16 cellular contexts compared by ENCODE assay signal in genomic region chr21:34813266-34813886, GRCh38.
A peak's percentile ranks its signal among the peaks of the same experiment; 100 is the strongest.
DNase-seq lines count a peak whose midpoint lies in the region; ATAC-seq, FAIRE-seq and TF ChIP-seq lines count a peak whose summit lies in the region.
"Had no signal": no experiment of that assay in that cellular context is flagged by ENCODE, and none has a peak within 500 bp of the region (broad histone marks: within the 10 kb centered on the region; RNA-seq: fewer than 3 reads in every experiment).

No MANE protein-coding gene starts in this region.

- no peak for ATAC-seq in HepG2
- no peak for ATAC-seq in right lobe of liver
- ATAC-seq in activated naive CD8-positive, alpha-beta T cell treated with anti-CD3 and anti-CD28 coated beads, Interleukin-2, amount 50 U/mL, for 24 hours: peak; percentile 57
- no peak for ATAC-seq in omental fat pad (ENCODE audit: low FRiP score)
- ATAC-seq: activated T-cell treated with anti-CD3 and anti-CD28 coated beads, Interleukin-2, amount 50 U/mL, for 72 hours had no signal

- H3K4me3 ChIP-seq in HepG2 (replicated peaks in 1 of 3; ENCODE audit: insufficient read depth in 1 of 3, low read depth in 2 of 3, low read length in 3 of 3) (no peak overlapping the region), right lobe of liver (no peak overlapping the region), fibroblast of the aortic adventitia (ENCODE audit: low read depth, low read length) (no peak overlapping the region)
- H3K4me3 ChIP-seq: left ventricle myocardium inferior had no signal

- no peaks in the 10 kb centered on the region for H3K9me3 Mint-ChIP-seq in activated naive CD8-positive, alpha-beta T cell treated with anti-CD3 and anti-CD28 coated beads, Interleukin-2, amount 50 U/mL, for 24 hours
- H3K9me3 Mint-ChIP-seq in activated T-helper 2 cell treated with anti-CD3 and anti-CD28 coated beads, Interferon-gamma antibody, Interleukin-2, Interleukin-4, amounts not matched to agents 10 μg/mL and 5 μg/mL and 100 μg/mL, durations not matched to agents 14 hours and 24 hours and 36 hours: no peaks in the 10 kb centered on the region
- no peaks in the 10 kb centered on the region for H3K9me3 Mint-ChIP-seq in Calu3 (ENCODE audit: low read depth, unreplicated experiment)
- H3K9me3 Mint-ChIP-seq: activated T-cell treated with anti-CD3 and anti-CD28 coated beads, Interleukin-2, amount 50 U/mL, for 72 hours; IgD-negative memory B cell had no signal

- DNase-seq in HepG2 (ENCODE audit: low spot score) (no peak), right lobe of liver (no peak), fibroblast of the aortic adventitia (ENCODE audit: low read depth) (peak; percentile 51), omental fat pad (ENCODE audit: low spot score) (no peak), Calu3 (no peak)
- DNase-seq in activated naive CD8-positive, alpha-beta T cell treated with anti-CD3 and anti-CD28 coated beads, Interleukin-2, amount 50 U/mL, for 24 hours: no peak
- no peak for DNase-seq in activated T-helper 2 cell treated with anti-CD3 and anti-CD28 coated beads, Interferon-gamma antibody, Interleukin-2, Interleukin-4, amounts not matched to agents 10 μg/mL and 5 μg/mL and 100 μg/mL, durations not matched to agents 14 hours and 24 hours and 36 hours (ENCODE audit: low spot score)
- no peak for DNase-seq in activated CD4-positive, CD25-positive, alpha-beta regulatory T cell (lab: John Stamatoyannopoulos, UW)
- DNase-seq: activated T-cell treated with anti-CD3 and anti-CD28 coated beads, Interleukin-2, amount 50 U/mL, for 72 hours; cerebellar nuclear complex; left ventricle myocardium inferior; NCI-H2081; nucleus accumbens; RPMI8226; WERI-Rb-1 had no signal

- peaks cover 75% of the 10 kb centered on the region for H3K4me1 ChIP-seq in HepG2 (ENCODE audit: insufficient read depth, low read length)
- peaks cover 0 to 9% (median 0%) of the 10 kb centered on the region in 4 donors for H3K4me1 ChIP-seq in right lobe of liver
- H3K4me1 ChIP-seq: left ventricle myocardium inferior had no signal

- H3K27ac ChIP-seq in HepG2 (ENCODE audit: extremely low read length, insufficient read depth, low read length) (peak overlapping the region; percentile 37), right lobe of liver (no peak overlapping the region)
- H3K27ac ChIP-seq: left ventricle myocardium inferior, WERI-Rb-1 had no signal

- H3K9me3 ChIP-seq in HepG2 (ENCODE audit: low read length): no peaks in the 10 kb centered on the region
- H3K9me3 ChIP-seq in right lobe of liver: no peaks in the 10 kb centered on the region
- H3K9me3 ChIP-seq: left ventricle myocardium inferior had no signal

- H3K4me3 Mint-ChIP-seq in activated naive CD8-positive, alpha-beta T cell treated with anti-CD3 and anti-CD28 coated beads, Interleukin-2, amount 50 U/mL, for 24 hours: no peak overlapping the region
- no peak overlapping the region for H3K4me3 Mint-ChIP-seq in activated T-helper 2 cell treated with anti-CD3 and anti-CD28 coated beads, Interferon-gamma antibody, Interleukin-2, Interleukin-4, amounts not matched to agents 10 μg/mL and 5 μg/mL and 100 μg/mL, durations not matched to agents 14 hours and 24 hours and 36 hours (ENCODE audit: low read depth)
- H3K4me3 Mint-ChIP-seq in Calu3 (ENCODE audit: low read depth, unreplicated experiment): no peak overlapping the region
- H3K4me3 Mint-ChIP-seq: activated T-cell treated with anti-CD3 and anti-CD28 coated beads, Interleukin-2, amount 50 U/mL, for 72 hours; IgD-negative memory B cell had no signal

- TF ChIP-seq POLR2A in HepG2 (IDR thresholded peaks at IDR 0.05; ENCODE audit: insufficient read depth in 1 of 2, low read depth in 2 of 2, low read length in 2 of 2) (no peak), right lobe of liver (IDR thresholded peaks at IDR 0.05) (no peak)

- H2AFZ ChIP-seq in HepG2 (ENCODE audit: low read length): no peak overlapping the region

- peaks cover 54% of the 10 kb centered on the region for H3K36me3 Mint-ChIP-seq in activated naive CD8-positive, alpha-beta T cell treated with anti-CD3 and anti-CD28 coated beads, Interleukin-2, amount 50 U/mL, for 24 hours (ENCODE audit: low read depth)
- H3K36me3 Mint-ChIP-seq in activated T-helper 2 cell treated with anti-CD3 and anti-CD28 coated beads, Interferon-gamma antibody, Interleukin-2, Interleukin-4, amounts not matched to agents 10 μg/mL and 5 μg/mL and 100 μg/mL, durations not matched to agents 14 hours and 24 hours and 36 hours (ENCODE audit: low read depth): peaks cover 97% of the 10 kb centered on the region
- peaks cover 53% of the 10 kb centered on the region for H3K36me3 Mint-ChIP-seq in Calu3 (ENCODE audit: insufficient read depth, unreplicated experiment)

- no peaks in the 10 kb centered on the region for H3K79me2 ChIP-seq in HepG2 (ENCODE audit: insufficient read depth, low read length)

- POLR2A ChIA-PET in HepG2 (lab: Yijun Ruan, JAX): interaction anchor here (1.4 to 2.1 kb wide), 3 partner anchors 13 to 75 kb away, joined by 4 to 8 read pairs (median 6); no protein-coding TSS in a partner anchor

- H3K36me3 ChIP-seq in HepG2 (replicated peaks in 1 of 2; ENCODE audit: control insufficient read depth in 1 of 2, insufficient read depth in 2 of 2, low read length in 2 of 2): peaks cover 8 to 28% of the 10 kb centered on the region in 2 experiments; a peak in 4 of 5 replicates
- no peaks in the 10 kb centered on the region for H3K36me3 ChIP-seq in right lobe of liver
- H3K36me3 ChIP-seq: left ventricle myocardium inferior, WERI-Rb-1 had no signal

- FAIRE-seq in HepG2 (lab: Jason Lieb, UNC): no peak

- no peak for TF ChIP-seq RAD21 in HepG2 (CRISPR knock-in tag; IDR thresholded peaks at IDR 0.05)

- no peak for TF ChIP-seq EP300 in HepG2 (IDR thresholded peaks at IDR 0.05; ENCODE audit: low read depth in 2 of 2, low read length in 2 of 2)
- no peak for TF ChIP-seq EP300 in HepG2 (CRISPR knock-in tag; IDR thresholded peaks at IDR 0.05; ENCODE audit: borderline replicate concordance)

- peaks cover 69% of the 10 kb centered on the region for H3K4me1 Mint-ChIP-seq in activated naive CD8-positive, alpha-beta T cell treated with anti-CD3 and anti-CD28 coated beads, Interleukin-2, amount 50 U/mL, for 24 hours
- H3K4me1 Mint-ChIP-seq in activated T-helper 2 cell treated with anti-CD3 and anti-CD28 coated beads, Interferon-gamma antibody, Interleukin-2, Interleukin-4, amounts not matched to agents 10 μg/mL and 5 μg/mL and 100 μg/mL, durations not matched to agents 14 hours and 24 hours and 36 hours (ENCODE audit: low read depth): peaks cover 55% of the 10 kb centered on the region
- peaks cover 41% of the 10 kb centered on the region for H3K4me1 Mint-ChIP-seq in Calu3 (ENCODE audit: low read depth, unreplicated experiment)

- 98% methylated on average over 9 of the region's 10 CpGs for WGBS in HepG2 (ENCODE audit: low lambda C conversion rate)
- 87% methylated on average over 5 of the region's 10 CpGs for WGBS in right lobe of liver (ENCODE audit: insufficient coverage, low coverage, low lambda C conversion rate, missing lambda C conversion rate)

- no peaks in the 10 kb centered on the region for H4K20me1 ChIP-seq in HepG2 (ENCODE audit: insufficient read depth, low read length)

- intact Hi-C loops in HepG2 (cut with micrococcal nuclease; ENCODE audit: unreplicated experiment) (no loop called here), right lobe of liver (cut with DNase I) (no loop called here), Calu3 (cut with micrococcal nuclease; ENCODE audit: unreplicated experiment) (no loop called here)
- intact Hi-C loops in activated T-helper 2 cell treated with anti-CD3 and anti-CD28 coated beads, Interferon-gamma antibody, Interleukin-2, Interleukin-4, amounts not matched to agents 10 μg/mL and 5 μg/mL and 100 μg/mL, durations not matched to agents 14 hours and 24 hours and 36 hours (cut with micrococcal nuclease): no loop called here

- no peaks in the 10 kb centered on the region for H3K27me3 Mint-ChIP-seq in activated naive CD8-positive, alpha-beta T cell treated with anti-CD3 and anti-CD28 coated beads, Interleukin-2, amount 50 U/mL, for 24 hours
- no peaks in the 10 kb centered on the region for H3K27me3 Mint-ChIP-seq in activated T-helper 2 cell treated with anti-CD3 and anti-CD28 coated beads, Interferon-gamma antibody, Interleukin-2, Interleukin-4, amounts not matched to agents 10 μg/mL and 5 μg/mL and 100 μg/mL, durations not matched to agents 14 hours and 24 hours and 36 hours (ENCODE audit: low read depth)
- H3K27me3 Mint-ChIP-seq in Calu3 (ENCODE audit: unreplicated experiment): no peaks in the 10 kb centered on the region
- H3K27me3 Mint-ChIP-seq: IgD-negative memory B cell had no signal

- no TSS peak for BruUV-seq in HepG2 (replicated peaks; lab: Mats Ljungman, UMichigan)
- BruUV-seq in Calu3 (replicated peaks; lab: Mats Ljungman, UMichigan): no TSS peak

- TF ChIP-seq CTCF in HepG2 (CRISPR knock-in tag; IDR thresholded peaks at IDR 0.05) (no peak), right lobe of liver (IDR thresholded peaks at IDR 0.05) (no peak), fibroblast of the aortic adventitia (IDR thresholded peaks at IDR 0.05; ENCODE audit: insufficient read depth, low read length) (no peak), omental fat pad (IDR thresholded peaks at IDR 0.05) (no peak), Calu3 (IDR thresholded peaks at IDR 0.05; ENCODE audit: unreplicated experiment) (no peak)

- peak overlapping the region; percentile 55 for H3K27ac Mint-ChIP-seq in activated naive CD8-positive, alpha-beta T cell treated with anti-CD3 and anti-CD28 coated beads, Interleukin-2, amount 50 U/mL, for 24 hours
- H3K27ac Mint-ChIP-seq in activated T-helper 2 cell treated with anti-CD3 and anti-CD28 coated beads, Interferon-gamma antibody, Interleukin-2, Interleukin-4, amounts not matched to agents 10 μg/mL and 5 μg/mL and 100 μg/mL, durations not matched to agents 14 hours and 24 hours and 36 hours: no peak overlapping the region
- H3K27ac Mint-ChIP-seq in Calu3 (ENCODE audit: unreplicated experiment): no peak overlapping the region
- H3K27ac Mint-ChIP-seq: activated T-cell treated with anti-CD3 and anti-CD28 coated beads, Interleukin-2, amount 50 U/mL, for 72 hours; IgD-negative memory B cell had no signal

- no peak overlapping the region for H3K9ac ChIP-seq in HepG2 (ENCODE audit: insufficient read depth, low read depth, low read length)

- CTCF ChIA-PET in HepG2 (lab: Yijun Ruan, JAX; ENCODE audit: low intra/inter-chr PET ratio, low total read pairs) (no interaction called here), Calu3 (lab: Charles Lee) (interaction anchor here (0.6 kb wide), 1 partner anchor 234 kb away, joined by 3 read pairs; no protein-coding TSS in a partner anchor)

- in situ Hi-C loops in HepG2 (cut with HindIII; ENCODE audit: extremely low pct_ligation_motif_present, low pct_unique_long_range_greater_than_20kb): no loop called here

- no peaks in the 10 kb centered on the region for H3K27me3 ChIP-seq in HepG2 (ENCODE audit: control insufficient read depth in 1 of 2, insufficient read depth in 2 of 2, low read length in 2 of 2)
- H3K27me3 ChIP-seq in right lobe of liver: no peaks in the 10 kb centered on the region

- no peak overlapping the region for H3K4me2 ChIP-seq in HepG2 (ENCODE audit: low read depth, low read length)

TF ChIP-seq in HepG2, 621 proteins besides CTCF, POLR2A, EP300 and RAD21 (continues in another document):
- no peak for TF ChIP-seq ZNF572 (CRISPR knock-in tag; IDR thresholded peaks at IDR 0.05)
- no peak for TF ChIP-seq ZNF670 (CRISPR knock-in tag; IDR thresholded peaks at IDR 0.05; ENCODE audit: borderline replicate concordance)
- peak; percentile 43 for TF ChIP-seq RBM22 (optimal IDR thresholded peaks at IDR 0.05; ENCODE audit: low read length)
